ENCODE assay signal across 8 cellular contexts in the genomic region with DNA sequence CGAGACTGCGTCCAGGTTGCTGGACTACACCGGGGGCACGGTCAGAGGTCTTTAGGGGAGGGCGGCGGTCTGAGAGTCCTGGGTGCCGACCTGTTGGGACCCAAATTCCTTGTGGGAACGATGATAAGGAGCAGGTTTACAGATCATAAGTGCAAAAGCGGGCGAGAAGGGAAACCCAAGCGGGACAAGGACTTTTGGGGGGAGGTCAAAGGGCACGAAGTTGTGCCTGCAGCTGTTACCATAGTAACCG. TPM values are rescaled to one million over a fixed set of nuclear protein-coding genes. Genes with fewer than 3 reads are reported as not detected.
DNase-seq lines count a peak whose midpoint lies in the region; ATAC-seq and TF ChIP-seq lines count a peak whose summit lies in the region.

No MANE protein-coding gene starts in this region.

- POLR2A ChIA-PET in CD8-positive, alpha-beta T cell (lab: Charles Lee): interaction anchor here (0.7 to 4.0 kb wide), 13 partner anchors 9 to 165 kb away, joined by 3 to 32 read pairs (median 6); partner anchors contain the start of genes ABCF1, MRPS18B and PPP1R10

- H3K4me1 ChIP-seq in CD8-positive, alpha-beta T cell (ENCODE audit: insufficient read depth, low read length): peaks cover 25% of the 10 kb centered on the region
- H3K4me1 ChIP-seq in iPS-15b (ENCODE audit: control insufficient read depth, insufficient read depth, low read length): peaks cover 8% of the 10 kb centered on the region

- H3K36me3 ChIP-seq in CD8-positive, alpha-beta T cell (ENCODE audit: insufficient read depth, low read length): peaks cover 17% of the 10 kb centered on the region
- H3K36me3 ChIP-seq in iPS-15b (ENCODE audit: control insufficient read depth, insufficient read depth, low read length): peaks cover 20% of the 10 kb centered on the region

- no peaks in the 10 kb centered on the region for H3K9me3 ChIP-seq in CD8-positive, alpha-beta T cell (ENCODE audit: low read length)
- H3K9me3 ChIP-seq in iPS-15b (ENCODE audit: control insufficient read depth, insufficient read depth, low read length): no peaks in the 10 kb centered on the region

- peak overlapping the region; percentile 98 for H3K27ac ChIP-seq in CD8-positive, alpha-beta T cell (ENCODE audit: low read depth, low read length)

- no peak for TF ChIP-seq CTCF in CD8-positive, alpha-beta T cell (IDR thresholded peaks at IDR 0.05)

- peak overlapping the region; percentile 51 for H3K9ac ChIP-seq in iPS-15b (ENCODE audit: low read depth, low read length)

- CTCF ChIA-PET in CD8-positive, alpha-beta T cell (lab: Charles Lee): interaction anchor here (0.8 to 2.9 kb wide), 6 partner anchors 13 to 165 kb away, joined by 3 to 14 read pairs (median 5); partner anchors contain the start of gene ABCF1

- peak; percentile 72 to 93 (median 81) for DNase-seq in CD8-positive, alpha-beta T cell
- peak; percentile 90 for DNase-seq in LoVo (ENCODE audit: low spot score)
- DNase-seq in activated naive CD8-positive, alpha-beta T cell treated with anti-CD3 and anti-CD28 coated beads for 36 hours: peak; percentile 86
- peak; percentile 83 to 86 for DNase-seq in stimulated activated CD4-positive, alpha-beta T cell treated with anti-CD3 and anti-CD28 coated beads, Interleukin-2, amount 100 ng/mL, for 24 hours

- H3K4me1 Mint-ChIP-seq in CD8-positive, alpha-beta T cell (ENCODE audit: low read depth): peaks cover 43% of the 10 kb centered on the region
- H3K4me1 Mint-ChIP-seq in activated naive CD8-positive, alpha-beta T cell treated with anti-CD3 and anti-CD28 coated beads for 36 hours: peaks cover 42% of the 10 kb centered on the region

- peak overlapping the region; percentile 99 for H3K27ac Mint-ChIP-seq in CD8-positive, alpha-beta T cell
- H3K27ac Mint-ChIP-seq in activated naive CD8-positive, alpha-beta T cell treated with anti-CD3 and anti-CD28 coated beads for 36 hours: peak overlapping the region; percentile 100

- H3K27me3 ChIP-seq in CD8-positive, alpha-beta T cell (ENCODE audit: insufficient read depth, low read length): no peaks in the 10 kb centered on the region
- no peaks in the 10 kb centered on the region for H3K27me3 ChIP-seq in iPS-15b (ENCODE audit: control insufficient read depth, insufficient read depth, low read length)

- peak; percentile 46 for ATAC-seq in CD8-positive, alpha-beta T cell
- ATAC-seq in HG03025 (IDR thresholded peaks at IDR 0.05; ENCODE audit: low FRiP score, unreplicated experiment) (no peak), GM18907 (IDR thresholded peaks at IDR 0.05; ENCODE audit: unreplicated experiment) (no peak), HG02623 (IDR thresholded peaks at IDR 0.05; ENCODE audit: unreplicated experiment) (no peak)

- H3K36me3 Mint-ChIP-seq in CD8-positive, alpha-beta T cell: peaks cover 56% of the 10 kb centered on the region
- peaks cover 64% of the 10 kb centered on the region for H3K36me3 Mint-ChIP-seq in activated naive CD8-positive, alpha-beta T cell treated with anti-CD3 and anti-CD28 coated beads for 36 hours

- no peaks in the 10 kb centered on the region for H3K27me3 Mint-ChIP-seq in CD8-positive, alpha-beta T cell (ENCODE audit: low read depth)
- H3K27me3 Mint-ChIP-seq in activated naive CD8-positive, alpha-beta T cell treated with anti-CD3 and anti-CD28 coated beads for 36 hours: no peaks in the 10 kb centered on the region

- H3K4me3 Mint-ChIP-seq in CD8-positive, alpha-beta T cell: peak overlapping the region; percentile 95
- H3K4me3 Mint-ChIP-seq in activated naive CD8-positive, alpha-beta T cell treated with anti-CD3 and anti-CD28 coated beads for 36 hours: peak overlapping the region; percentile 98

- H3K9me3 Mint-ChIP-seq in CD8-positive, alpha-beta T cell: no peaks in the 10 kb centered on the region
- H3K9me3 Mint-ChIP-seq in activated naive CD8-positive, alpha-beta T cell treated with anti-CD3 and anti-CD28 coated beads for 36 hours: no peaks in the 10 kb centered on the region

- intact Hi-C loops in CD8-positive, alpha-beta T cell (cut with DNase I, micrococcal nuclease): loop anchor here (1.0 to 10.0 kb wide), 13 partner anchors 15 to 641 kb away; partner anchors contain the start of genes ABCF1 (in 2 of the 2), HLA-E (in 2 of the 2), MDC1 (in 2 of the 2) and MRPS18B (in 2 of the 2)

- H3K4me3 ChIP-seq in CD8-positive, alpha-beta T cell (ENCODE audit: low read depth, low read length): peak overlapping the region; percentile 75
- peak overlapping the region; percentile 98 for H3K4me3 ChIP-seq in iPS-15b (ENCODE audit: low read depth, low read length)

RNA-seq across cellular contexts. Expression of gene GNL1, which starts 0.3 kb away (rescaled TPM):
- 100 to 1,000 TPM; 148 to 159 TPM for total RNA-seq in CD8-positive, alpha-beta T cell
- total RNA-seq in activated naive CD8-positive, alpha-beta T cell treated with anti-CD3 and anti-CD28 coated beads for 36 hours: 100 to 1,000 TPM; 123 to 126 TPM

RNA-seq across cellular contexts. Expression of gene PRR3, which starts 0.5 kb away (rescaled TPM):
- total RNA-seq in CD8-positive, alpha-beta T cell: 10 to 100 TPM; 11.3 to 13.3 TPM
- 10 to 100 TPM; 32.7 to 34.4 TPM for total RNA-seq in activated naive CD8-positive, alpha-beta T cell treated with anti-CD3 and anti-CD28 coated beads for 36 hours

RNA-seq across cellular contexts. Expression of gene ABCF1, which starts 14.6 kb away (rescaled TPM):
- 100 to 1,000 TPM; 121 to 130 TPM for total RNA-seq in CD8-positive, alpha-beta T cell
- total RNA-seq in activated naive CD8-positive, alpha-beta T cell treated with anti-CD3 and anti-CD28 coated beads for 36 hours: 100 to 1,000 TPM; 122 TPM
